19 cellular contexts compared by ENCODE assay signal in genomic region chr15:89078831-89079810, GRCh38. TPM values are rescaled to one million over a fixed set of nuclear protein-coding genes. Genes with fewer than 3 reads are reported as not detected.
DNase-seq lines count a peak whose midpoint lies in the region; ATAC-seq, FAIRE-seq and TF ChIP-seq lines count a peak whose summit lies in the region.
"Had no signal": no experiment of that assay in that cellular context is flagged by ENCODE, and none has a peak within 500 bp of the region (broad histone marks: within the 10 kb centered on the region; RNA-seq: fewer than 3 reads in every experiment).

No MANE protein-coding gene starts in this region.

- H3K9ac ChIP-seq in K562 (ENCODE audit: insufficient read depth in 1 of 2, low read depth in 2 of 2, low read length in 2 of 2), result peak overlapping the region; percentile 46 to 57; a peak in 3 of 4 replicates
- H3K9ac ChIP-seq: KMS-11 had no signal

- H3K9me3 ChIP-seq in K562 (replicated peaks; ENCODE audit: control insufficient read depth, insufficient read depth, low read depth, low read length) (no peaks in the 10 kb centered on the region), tibial nerve (no peaks in the 10 kb centered on the region), heart right ventricle (no peaks in the 10 kb centered on the region), left ventricle myocardium inferior (replicated peaks) (no peaks in the 10 kb centered on the region)
- H3K9me3 ChIP-seq: BE2C, Peyer's patch had no signal

- H3K4me1 Mint-ChIP-seq in activated CD4-positive, alpha-beta T cell treated with anti-CD3 and anti-CD28 coated beads for 36 hours, result peaks cover 22% of the 10 kb centered on the region

- BruUV-seq in K562 (replicated peaks; lab: Mats Ljungman, UMichigan), result no TSS peak

- TF ChIP-seq POLR2A in K562 (conservative IDR thresholded peaks at IDR 0.05) (no peak), tibial nerve (IDR thresholded peaks at IDR 0.05) (no peak)

- no peaks in the 10 kb centered on the region for H3K9me1 ChIP-seq in K562 (ENCODE audit: control insufficient read depth, insufficient read depth, low read length)

- H3K4me3 Mint-ChIP-seq in activated CD4-positive, alpha-beta T cell treated with anti-CD3 and anti-CD28 coated beads for 36 hours, result no peak overlapping the region

- no peaks in the 10 kb centered on the region for H3K79me2 ChIP-seq in K562 (ENCODE audit: control insufficient read depth, insufficient read depth, low read length)

- ATAC-seq in K562 (no peak), heart right ventricle (no peak)
- no peak for ATAC-seq in activated CD4-positive, alpha-beta T cell treated with anti-CD3 and anti-CD28 coated beads for 36 hours
- ATAC-seq: SK-N-SH treated with all-trans-retinoic acid at 6 μM for 48 hours had no signal

- no peak for TF ChIP-seq EP300 in K562 (IDR thresholded peaks at IDR 0.05; ENCODE audit: low read length)
- no peak for TF ChIP-seq EP300 in tibial nerve (IDR thresholded peaks at IDR 0.05)

- TF ChIP-seq CTCF in K562 (IDR thresholded peaks at IDR 0.05 in 2 of 3, conservative IDR thresholded peaks at IDR 0.05 in 1 of 3; ENCODE audit: insufficient read depth in 2 of 3, low read depth in 1 of 3, low read length in 3 of 3) (no peak), fibroblast of villous mesenchyme (IDR thresholded peaks at IDR 0.05; ENCODE audit: insufficient read depth, low read depth, low read length) (no peak), tibial nerve (IDR thresholded peaks at IDR 0.05) (no peak), heart right ventricle (IDR thresholded peaks at IDR 0.05) (no peak), left ventricle myocardium inferior (IDR thresholded peaks at IDR 0.05; ENCODE audit: borderline replicate concordance) (no peak)

- TF ChIP-seq RAD21 in K562 (CRISPR knock-in tag; conservative IDR thresholded peaks at IDR 0.05 in 1 of 2, IDR thresholded peaks at IDR 0.05 in 1 of 2), result no peak

- peak overlapping the region; percentile 54 for H3K4me2 ChIP-seq in K562 (ENCODE audit: insufficient read depth, low read length)
- H3K4me2 ChIP-seq: KMS-11 had no signal

- H4K20me1 ChIP-seq in K562 (replicated peaks; ENCODE audit: control insufficient read depth, insufficient read depth, low read length), result no peaks in the 10 kb centered on the region

- H3K9me3 Mint-ChIP-seq in activated CD4-positive, alpha-beta T cell treated with anti-CD3 and anti-CD28 coated beads for 36 hours (ENCODE audit: low read depth), result no peaks in the 10 kb centered on the region

- no peaks in the 10 kb centered on the region for H3K36me3 ChIP-seq in K562 (ENCODE audit: control insufficient read depth, insufficient read depth, low read length)
- H3K36me3 ChIP-seq in tibial nerve, result no peaks in the 10 kb centered on the region
- H3K36me3 ChIP-seq in heart right ventricle, result no peaks in the 10 kb centered on the region
- H3K36me3 ChIP-seq in left ventricle myocardium inferior, result no peaks in the 10 kb centered on the region
- H3K36me3 ChIP-seq: BE2C, Peyer's patch had no signal

- DNase-seq in OCI-M1 (lab: John Stamatoyannopoulos, UW) (peak; percentile 30), K562 (ENCODE audit: extremely low read depth in 1 of 4, low spot score in 3 of 4) (no peak), fibroblast of villous mesenchyme (ENCODE audit: low read depth) (peak; percentile 33), tibial nerve (ENCODE audit: low spot score in 2 of 2) (no peak), heart right ventricle (no peak), left ventricle myocardium inferior (no peak)
- DNase-seq in activated CD4-positive, alpha-beta T cell treated with anti-CD3 and anti-CD28 coated beads for 36 hours, result no peak
- DNase-seq: BE2C, HCEC 1CT, MV-4-11, NCI-H1694, NCI-H2081, NCI-H2171, NCI-H345, NCI-H524, NCI-H774, Peyer's patch had no signal

- CTCF ChIA-PET in K562 (lab: Yijun Ruan, JAX; ENCODE audit: low intra/inter-chr PET ratio), result interaction anchor here (0.9 kb wide), 1 partner anchor 13 kb away, joined by 3 read pairs; no protein-coding TSS in a partner anchor
- CTCF ChIA-PET in activated CD4-positive, alpha-beta T cell treated with anti-CD3 and anti-CD28 coated beads for 36 hours (lab: Charles Lee), result interaction anchor here (1.0 to 1.8 kb wide), 4 partner anchors 9 to 99 kb away, joined by 4 to 12 read pairs (median 6); partner anchors contain the start of gene ABHD2

- in situ Hi-C loops in K562 (cut with MboI), result no loop called here

- no peaks in the 10 kb centered on the region for H3K36me3 Mint-ChIP-seq in activated CD4-positive, alpha-beta T cell treated with anti-CD3 and anti-CD28 coated beads for 36 hours (ENCODE audit: low read depth)

- no peak for FAIRE-seq in K562 (lab: Jason Lieb, UNC)

- peak overlapping the region; percentile 80 for H3K27ac ChIP-seq in K562 (ENCODE audit: extremely low read depth, low read depth, low read length)
- peak overlapping the region in 3 of 4 donors; percentile 10 to 63 (median 47) for H3K27ac ChIP-seq in tibial nerve
- no peak overlapping the region for H3K27ac ChIP-seq in heart right ventricle
- H3K27ac ChIP-seq in left ventricle myocardium inferior (replicated peaks), result no peak overlapping the region
- H3K27ac ChIP-seq: KMS-11, Peyer's patch had no signal

- H3K4me3 ChIP-seq in K562 (no peak overlapping the region), fibroblast of villous mesenchyme (ENCODE audit: low read depth, low read length) (no peak overlapping the region), tibial nerve (no peak overlapping the region), heart right ventricle (no peak overlapping the region), left ventricle myocardium inferior (no peak overlapping the region)
- H3K4me3 ChIP-seq: Peyer's patch had no signal

- H3K27me3 Mint-ChIP-seq in activated CD4-positive, alpha-beta T cell treated with anti-CD3 and anti-CD28 coated beads for 36 hours, result peaks cover 2% of the 10 kb centered on the region

- intact Hi-C loops in K562 (cut with micrococcal nuclease), result no loop called here
- intact Hi-C loops in heart right ventricle (cut with DNase I), result loop anchor here in 1 of 10 donors (5.0 kb wide), 1 partner anchor 83 kb away; no protein-coding TSS in a partner anchor
- intact Hi-C loops in activated CD4-positive, alpha-beta T cell treated with anti-CD3 and anti-CD28 coated beads for 36 hours (cut with DNase I, micrococcal nuclease), result no loop called here
- intact Hi-C loops in left ventricle myocardium inferior (cut with micrococcal nuclease), result no loop called here

- peak overlapping the region; percentile 85 for H2AFZ ChIP-seq in K562 (ENCODE audit: low read depth, low read length)

- H3K4me1 ChIP-seq in K562 (replicated peaks in 1 of 2; ENCODE audit: control insufficient read depth in 2 of 2, insufficient read depth in 2 of 2, low read length in 2 of 2) (peaks cover 33 to 58% of the 10 kb centered on the region in 2 experiments), tibial nerve (peaks cover 0 to 9% (median 0%) of the 10 kb centered on the region in 4 donors), heart right ventricle (peaks cover 0 to 15% (median 0%) of the 10 kb centered on the region in 9 donors), left ventricle myocardium inferior (no peaks in the 10 kb centered on the region)
- H3K4me1 ChIP-seq: Peyer's patch had no signal

- H3K27me3 ChIP-seq in K562 (ENCODE audit: control insufficient read depth in 2 of 2, insufficient read depth in 2 of 2, low read length in 2 of 2) (no peaks in the 10 kb centered on the region), tibial nerve (no peaks in the 10 kb centered on the region), heart right ventricle (no peaks in the 10 kb centered on the region), left ventricle myocardium inferior (ENCODE audit: low read depth) (no peaks in the 10 kb centered on the region)
- H3K27me3 ChIP-seq: BE2C, Peyer's patch had no signal

- no peak overlapping the region for H3K27ac Mint-ChIP-seq in activated CD4-positive, alpha-beta T cell treated with anti-CD3 and anti-CD28 coated beads for 36 hours

- POLR2A ChIA-PET in K562 (lab: Yijun Ruan, JAX), result interaction anchor here (0.6 to 1.8 kb wide), 4 partner anchors 7 to 19 kb away, joined by 4 to 20 read pairs (median 6); partner anchors contain the start of gene ABHD2
- POLR2A ChIA-PET in activated CD4-positive, alpha-beta T cell treated with anti-CD3 and anti-CD28 coated beads for 36 hours (lab: Charles Lee), result interaction anchor here (0.7 kb wide), 1 partner anchor 9 kb away, joined by 3 read pairs; the partner anchor contains the start of gene ABHD2

- 34% methylated on average over 5 of the region's 5 CpGs for WGBS in K562 (ENCODE audit: insufficient coverage, low coverage, missing lambda C conversion rate)
- 87 to 92% methylated on average over 5 of the region's 5 CpGs for WGBS in tibial nerve, 2 donors
- 91 to 93% methylated on average over 5 of the region's 5 CpGs for WGBS in heart right ventricle, 2 donors

TF ChIP-seq in K562, 482 proteins besides CTCF, POLR2A, EP300 and RAD21 (continues in another document):
- TF ChIP-seq TEAD4 (IDR thresholded peaks at IDR 0.05; ENCODE audit: low read length), result no peak
- no peak for TF ChIP-seq TEAD4 (CRISPR knock-in tag; IDR thresholded peaks at IDR 0.05; ENCODE audit: borderline replicate concordance)
- TF ChIP-seq SREBF2 (CRISPR knock-in tag; IDR thresholded peaks at IDR 0.05), result no peak
- no peak for TF ChIP-seq ZNF589 (CRISPR knock-in tag; IDR thresholded peaks at IDR 0.05; ENCODE audit: low read depth)

RNA-seq across cellular contexts. Expression of gene ABHD2, which starts 9.1 kb away (rescaled TPM):
- 132 and 172 TPM in 2 replicates for total RNA-seq in K562 (2011; cell fraction: chromatin; rRNA removed; ENCODE audit: low replicate concordance)
- 83.2 and 102 TPM in 2 replicates for total RNA-seq in K562 (2011; cell fraction: nucleolus; rRNA removed)
- total RNA-seq in K562 (2011; cell fraction: nucleoplasm; rRNA removed), result 106 and 122 TPM in 2 replicates
- total RNA-seq in K562 (2014; rRNA removed), result 33.0 and 57.6 TPM in 2 replicates
- 41.4 and 47.5 TPM in 2 replicates for total RNA-seq in K562 (2014; rRNA removed; fragmentation: Illumina TruSeq; extraction: Trizol)
- total RNA-seq in K562 (2015; rRNA removed; fragmentation: Illumina TruSeq; extraction: Trizol), result 48.9 and 49.2 TPM in 2 replicates
- 80.9 and 99.8 TPM in 2 replicates for total RNA-seq in K562 (2021)
- polyA plus RNA-seq in K562 (2011; rRNA removed), result 54.0 and 74.7 TPM in 2 replicates
- 51.7 and 55.3 TPM in 2 replicates for polyA plus RNA-seq in K562 (2011; cell fraction: cytosol; rRNA removed)
- polyA plus RNA-seq in K562 (2011; cell fraction: nucleus; rRNA removed), result 45.7 and 51.1 TPM in 2 replicates
- 31.8 and 34.6 TPM in 2 replicates for polyA plus RNA-seq in K562 (2012)
- 76.3 and 78.6 TPM in 2 replicates for polyA plus RNA-seq in K562 (2014; fragmentation: Illumina TruSeq; extraction: Trizol)
- 10 to 100 TPM; 16.9 to 18.1 TPM for polyA plus RNA-seq in K562 (2014; fragmentation: Nextera tagmentation; extraction: Ambion mirVana)
- polyA plus RNA-seq in K562 (2014; rRNA removed), result 30.4 and 34.5 TPM in 2 replicates
- polyA minus RNA-seq in K562 (2011; rRNA and poly(A)+ RNA removed), result 150 and 180 TPM in 2 replicates
- 54.4 and 55.4 TPM in 2 replicates for polyA minus RNA-seq in K562 (2011; cell fraction: cytosol; rRNA and poly(A)+ RNA removed)
- polyA minus RNA-seq in K562 (2011; cell fraction: nucleus; rRNA and poly(A)+ RNA removed), result 26.9 and 57.4 TPM in 2 replicates
- 41.2 and 43.6 TPM in 2 replicates for total RNA-seq in fibroblast of villous mesenchyme
- total RNA-seq in tibial nerve, result 10 to 100 TPM; 29.7 to 48.1 (median 35.9) TPM
- 100 to 1,000 TPM in 8 of 10 donors, 10 to 100 TPM in 2; 74.9 to 201 (median 123) TPM for total RNA-seq in heart right ventricle
- 10 to 100 TPM in 1 of 2 donors, 1 to 10 TPM in 1; 9.1 to 41.6 TPM for polyA plus RNA-seq in heart right ventricle
- 10 to 100 TPM; 41.5 to 52.1 TPM for total RNA-seq in activated CD4-positive, alpha-beta T cell treated with anti-CD3 and anti-CD28 coated beads for 36 hours
- 68.2 TPM for total RNA-seq in left ventricle myocardium inferior

Comparison
In these comparisons a context has a peak if more than half of its experiments do, and no peak if none do; other contexts are left out.
1. DNase-seq: peak in OCI-M1 (single experiment) and fibroblast of villous mesenchyme (single experiment); none in K562 (0 of 4), tibial nerve (0 of 2), heart right ventricle (0 of 2), activated CD4-positive, alpha-beta T cell treated with anti-CD3 and anti-CD28 coated beads for 36 hours (single experiment) and left ventricle myocardium inferior (single experiment).
2. H3K27ac ChIP-seq: peak in K562 (single experiment) and tibial nerve (3 of 4); none in heart right ventricle (0 of 10) and left ventricle myocardium inferior (single experiment).